ENCODE assay signal across 8 cellular contexts in genomic region chr3:52536369-52537164, GRCh38. TPM values are rescaled to one million over a fixed set of nuclear protein-coding genes. Genes with fewer than 3 reads are reported as not detected.
DNase-seq lines count a peak whose midpoint lies in the region; ATAC-seq and TF ChIP-seq lines count a peak whose summit lies in the region.

A gene with protein sequence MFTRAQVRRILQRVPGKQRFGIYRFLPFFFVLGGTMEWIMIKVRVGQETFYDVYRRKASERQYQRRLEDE (plus strand): TSS chr3:52536605. CDS start chr3:52536756, 151 bp downstream.

- H3K4me1 ChIP-seq in CD4-positive, CD25-positive, alpha-beta regulatory T cell (ENCODE audit: control insufficient read depth, insufficient read depth, low read length, poor library complexity, severe bottlenecking), result peaks cover 48% of the 10 kb centered on the region
- H3K4me1 ChIP-seq in left lung, result peaks cover 21 to 81% of the 10 kb centered on the region in 2 donors

- H3K4me3 ChIP-seq in CD4-positive, CD25-positive, alpha-beta regulatory T cell (ENCODE audit: low read depth, low read length), result peak within 1 kb of the TSS; percentile 96
- peak within 1 kb of the TSS; percentile 71 to 80 for H3K4me3 ChIP-seq in left lung

- intact Hi-C loops in dendritic cell treated with granulocyte-macrophage colony-stimulating factor and Interleukin-4, amounts not matched to agents 40 ng/mL and 50 ng/mL, for 4 days (cut with micrococcal nuclease), result loop anchor here (1.0 to 5.0 kb wide), 3 partner anchors 38 to 79 kb away; partner anchors contain the start of gene NISCH
- intact Hi-C loops in left lung (cut with DNase I), result loop anchor here in 1 of 2 donors (10.0 kb wide), 1 partner anchor 72 kb away; no protein-coding TSS in a partner anchor

- no peaks in the 10 kb centered on the region for H3K9me3 ChIP-seq in CD4-positive, CD25-positive, alpha-beta regulatory T cell (ENCODE audit: control insufficient read depth in 2 of 2, low read length in 2 of 2)
- H3K9me3 ChIP-seq in left lung, result no peaks in the 10 kb centered on the region

- H3K36me3 ChIP-seq in CD4-positive, CD25-positive, alpha-beta regulatory T cell (ENCODE audit: control insufficient read depth, insufficient read depth, low read length), result peaks cover 7% of the 10 kb centered on the region
- peaks cover 0 to 13% of the 10 kb centered on the region in 2 donors for H3K36me3 ChIP-seq in left lung

- H3K4me3 Mint-ChIP-seq in CD4-positive, CD25-positive, alpha-beta regulatory T cell, result peak within 1 kb of the TSS; percentile 97 to 100 (median 99)
- peak within 1 kb of the TSS; percentile 80 for H3K4me3 Mint-ChIP-seq in dendritic cell treated with granulocyte-macrophage colony-stimulating factor and Interleukin-4, amounts not matched to agents 40 ng/mL and 50 ng/mL, for 4 days

- ATAC-seq in CD4-positive, CD25-positive, alpha-beta regulatory T cell (ENCODE audit: low read depth in 2 of 2), result peak; percentile 93 to 96
- ATAC-seq in GM19397 (IDR thresholded peaks at IDR 0.05; ENCODE audit: unreplicated experiment) (peak; percentile 87), HG03565 (IDR thresholded peaks at IDR 0.05; ENCODE audit: unreplicated experiment) (peak; percentile 82), left lung (peak; percentile 92)

- no peak for TF ChIP-seq CTCF in left lung (IDR thresholded peaks at IDR 0.05)

- peaks cover 24 to 69% (median 47%) of the 10 kb centered on the region in 4 donors for H3K4me1 Mint-ChIP-seq in CD4-positive, CD25-positive, alpha-beta regulatory T cell
- H3K4me1 Mint-ChIP-seq in dendritic cell treated with granulocyte-macrophage colony-stimulating factor and Interleukin-4, amounts not matched to agents 40 ng/mL and 50 ng/mL, for 4 days (ENCODE audit: low read depth), result peaks cover 67% of the 10 kb centered on the region

- peak; percentile 96 to 100 (median 97) for DNase-seq in CD4-positive, CD25-positive, alpha-beta regulatory T cell
- DNase-seq in NCI-H748 treated with DMSO at 0.1 percent for 48 hours (lab: John Stamatoyannopoulos, UW), result peak; percentile 86
- peak; percentile 95 to 96 for DNase-seq in activated CD4-positive, alpha-beta T cell treated with anti-CD3 and anti-CD28 coated beads, Interleukin-2, amount 50 U/mL, for 4 hours
- peak; percentile 99 for DNase-seq in left lung
- DNase-seq in stimulated activated CD4-positive, alpha-beta T cell treated with anti-CD3 and anti-CD28 coated beads, Interleukin-2, amount 100 ng/mL, for 4 hours (ENCODE audit: low read depth), result peak; percentile 97

- H3K27ac ChIP-seq in CD4-positive, CD25-positive, alpha-beta regulatory T cell (ENCODE audit: insufficient read depth, low read length, poor library complexity, severe bottlenecking), result peak within 1 kb of the TSS; percentile 81
- peak within 1 kb of the TSS; percentile 88 to 89 for H3K27ac ChIP-seq in left lung

- peaks cover 0 to 3% (median 0%) of the 10 kb centered on the region in 7 donors for H3K9me3 Mint-ChIP-seq in CD4-positive, CD25-positive, alpha-beta regulatory T cell
- H3K9me3 Mint-ChIP-seq in dendritic cell treated with granulocyte-macrophage colony-stimulating factor and Interleukin-4, amounts not matched to agents 40 ng/mL and 50 ng/mL, for 4 days, result no peaks in the 10 kb centered on the region

- no peaks in the 10 kb centered on the region for H3K27me3 Mint-ChIP-seq in CD4-positive, CD25-positive, alpha-beta regulatory T cell
- H3K27me3 Mint-ChIP-seq in dendritic cell treated with granulocyte-macrophage colony-stimulating factor and Interleukin-4, amounts not matched to agents 40 ng/mL and 50 ng/mL, for 4 days, result peaks cover 2% of the 10 kb centered on the region

- peak within 1 kb of the TSS; percentile 99 for H3K27ac Mint-ChIP-seq in CD4-positive, CD25-positive, alpha-beta regulatory T cell
- peak within 1 kb of the TSS; percentile 91 for H3K27ac Mint-ChIP-seq in dendritic cell treated with granulocyte-macrophage colony-stimulating factor and Interleukin-4, amounts not matched to agents 40 ng/mL and 50 ng/mL, for 4 days

- no peaks in the 10 kb centered on the region for H3K27me3 ChIP-seq in CD4-positive, CD25-positive, alpha-beta regulatory T cell (ENCODE audit: control insufficient read depth, insufficient read depth, low read length)
- peaks cover 0 to 31% of the 10 kb centered on the region in 2 donors for H3K27me3 ChIP-seq in left lung

- peaks cover 13% of the 10 kb centered on the region for H3K36me3 Mint-ChIP-seq in CD4-positive, CD25-positive, alpha-beta regulatory T cell
- peaks cover 48% of the 10 kb centered on the region for H3K36me3 Mint-ChIP-seq in dendritic cell treated with granulocyte-macrophage colony-stimulating factor and Interleukin-4, amounts not matched to agents 40 ng/mL and 50 ng/mL, for 4 days (ENCODE audit: low read depth)

RNA-seq across cellular contexts. Expression of the gene that starts here (rescaled TPM):
- total RNA-seq in CD4-positive, CD25-positive, alpha-beta regulatory T cell, result 4.5 TPM
- polyA plus RNA-seq in CD4-positive, CD25-positive, alpha-beta regulatory T cell, result 10 to 100 TPM; 19.2 to 27.9 (median 23.0) TPM
- 10 to 100 TPM; 19.0 to 20.4 TPM for total RNA-seq in left lung

Comparison
In these comparisons a context has a peak if more than half of its experiments do, and no peak if none do; other contexts are left out.
1. Peak in every context shown above with its lines: DNase-seq, ATAC-seq, H3K4me3 ChIP-seq and H3K27ac ChIP-seq.